ENCODE assay signal across 20 cellular contexts in the genomic region with DNA sequence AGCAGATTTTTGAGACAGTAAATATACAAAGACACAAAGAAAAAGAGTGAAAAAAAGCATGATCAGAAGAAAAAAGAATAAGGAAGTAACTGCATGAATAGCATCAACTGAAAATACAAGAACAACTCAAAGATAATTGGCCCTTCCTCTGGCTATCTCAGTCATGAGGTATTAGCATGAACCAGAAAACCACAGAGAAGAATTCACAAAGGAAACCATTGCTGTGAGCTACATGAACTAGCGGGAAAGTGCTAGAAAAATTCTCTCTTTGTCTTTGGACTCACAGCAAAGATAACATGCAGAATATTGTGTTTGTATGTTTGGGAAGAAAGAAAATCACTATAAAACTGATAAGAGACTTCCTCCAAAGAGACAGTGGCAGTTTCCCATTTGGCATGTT.
"Had no signal": no experiment of that assay in that cellular context is flagged by ENCODE, and none has a peak within 500 bp of the region (broad histone marks: within the 10 kb centered on the region; RNA-seq: fewer than 3 reads in every experiment).

No MANE protein-coding gene starts in this region.

- H3K36me3 Mint-ChIP-seq: activated naive CD4-positive, alpha-beta T cell treated with anti-CD3 and anti-CD28 coated beads, Interleukin-2, amount 50 U/mL, for 24 hours; brain; stimulated activated effector memory CD8-positive, alpha-beta T cell treated with anti-CD3 and anti-CD28 coated beads, Interleukin-12 subunit alpha, Interleukin-12 subunit beta, amount 100 ng/mL, for 72 hours had no signal

- H3K9me3 ChIP-seq: mucosa of descending colon, right lobe of liver, suprapubic skin, uterus had no signal

- H3K4me1 ChIP-seq: heart right ventricle, right lobe of liver, suprapubic skin, uterus had no signal

- ATAC-seq: heart right ventricle; left colon; mucosa of descending colon; right lobe of liver; stimulated activated effector memory CD8-positive, alpha-beta T cell treated with anti-CD3 and anti-CD28 coated beads, Interleukin-12 subunit alpha, Interleukin-12 subunit beta, amount 100 ng/mL, for 72 hours; stimulated activated naive CD8-positive, alpha-beta T cell treated with anti-CD3 and anti-CD28 coated beads, Interleukin-15, amount 100 ng/mL, for 72 hours had no signal

- H3K27me3 Mint-ChIP-seq: activated naive CD4-positive, alpha-beta T cell treated with anti-CD3 and anti-CD28 coated beads, Interleukin-2, amount 50 U/mL, for 24 hours; brain; stimulated activated naive CD8-positive, alpha-beta T cell treated with anti-CD3 and anti-CD28 coated beads, Interleukin-15, amount 100 ng/mL, for 72 hours had no signal

- H3K27ac Mint-ChIP-seq: activated naive CD4-positive, alpha-beta T cell treated with anti-CD3 and anti-CD28 coated beads, Interleukin-2, amount 50 U/mL, for 24 hours; stimulated activated effector memory CD8-positive, alpha-beta T cell treated with anti-CD3 and anti-CD28 coated beads, Interleukin-12 subunit alpha, Interleukin-12 subunit beta, amount 100 ng/mL, for 72 hours; stimulated activated naive CD8-positive, alpha-beta T cell treated with anti-CD3 and anti-CD28 coated beads, Interleukin-15, amount 100 ng/mL, for 72 hours had no signal

- H3K4me3 ChIP-seq: heart right ventricle, mucosa of descending colon, right lobe of liver, skin epidermis, suprapubic skin, uterus had no signal

- H3K4me3 Mint-ChIP-seq: activated naive CD4-positive, alpha-beta T cell treated with anti-CD3 and anti-CD28 coated beads, Interleukin-2, amount 50 U/mL, for 24 hours; brain; stimulated activated effector memory CD8-positive, alpha-beta T cell treated with anti-CD3 and anti-CD28 coated beads, Interleukin-12 subunit alpha, Interleukin-12 subunit beta, amount 100 ng/mL, for 72 hours; stimulated activated naive CD8-positive, alpha-beta T cell treated with anti-CD3 and anti-CD28 coated beads, Interleukin-15, amount 100 ng/mL, for 72 hours had no signal

- H3K9me3 Mint-ChIP-seq: activated naive CD4-positive, alpha-beta T cell treated with anti-CD3 and anti-CD28 coated beads, Interleukin-2, amount 50 U/mL, for 24 hours; stimulated activated naive CD8-positive, alpha-beta T cell treated with anti-CD3 and anti-CD28 coated beads, Interleukin-15, amount 100 ng/mL, for 72 hours had no signal

- H3K27me3 ChIP-seq: heart right ventricle, right lobe of liver, suprapubic skin, uterus had no signal

- H3K4me1 Mint-ChIP-seq: activated naive CD4-positive, alpha-beta T cell treated with anti-CD3 and anti-CD28 coated beads, Interleukin-2, amount 50 U/mL, for 24 hours; stimulated activated effector memory CD8-positive, alpha-beta T cell treated with anti-CD3 and anti-CD28 coated beads, Interleukin-12 subunit alpha, Interleukin-12 subunit beta, amount 100 ng/mL, for 72 hours; stimulated activated naive CD8-positive, alpha-beta T cell treated with anti-CD3 and anti-CD28 coated beads, Interleukin-15, amount 100 ng/mL, for 72 hours had no signal

- DNase-seq: activated CD4-positive, alpha-beta T cell treated with anti-CD3 and anti-CD28 coated beads for 1 hour; activated CD4-positive, alpha-beta T cell treated with anti-CD3 and anti-CD28 coated beads, Interleukin-2, amount 50 U/mL, for 1 hour; activated gamma-delta T cell treated with Interleukin-2 at 50 U/mL for 16 hours; activated T-cell treated with anti-CD3 and anti-CD28 coated beads, Interleukin-2, amount 50 U/mL, for 1 hour; anterior cingulate cortex; heart right ventricle; islet precursor cell; left colon; mesenchymal stem cell; mucosa of descending colon; right lobe of liver; stimulated activated CD4-positive, alpha-beta T cell treated with anti-CD3 and anti-CD28 coated beads, Interleukin-1b, Interleukin-23, amount 100 ng/mL, for 48 hours; stimulated activated naive CD8-positive, alpha-beta T cell treated with anti-CD3 and anti-CD28 coated beads, Interleukin-15, amount 100 ng/mL, for 72 hours; trophoblast cell; uterus had no signal

- H3K27ac ChIP-seq: heart right ventricle, right lobe of liver, skin epidermis, suprapubic skin, uterus had no signal
